9 cellular contexts compared by ENCODE assay signal in genomic region chr19:801030-801860, GRCh38. TPM values are rescaled to one million over a fixed set of nuclear protein-coding genes. Genes with fewer than 3 reads are reported as not detected.
A peak's percentile ranks its signal among the peaks of the same experiment; 100 is the strongest.
DNase-seq lines count a peak whose midpoint lies in the region; ATAC-seq and TF ChIP-seq lines count a peak whose summit lies in the region.
"Had no signal": no experiment of that assay in that cellular context is flagged by ENCODE, and none has a peak within 500 bp of the region (broad histone marks: within the 10 kb centered on the region; RNA-seq: fewer than 3 reads in every experiment).

No MANE protein-coding gene starts in this region.

- TF ChIP-seq POLR2A in vagina (IDR thresholded peaks at IDR 0.05) = no peak

- H3K4me1 ChIP-seq in vagina = peaks cover 61% of the 10 kb centered on the region

- no peaks in the 10 kb centered on the region for H3K27me3 Mint-ChIP-seq in IgD-negative memory B cell

- H3K27ac Mint-ChIP-seq in IgD-negative memory B cell = peak overlapping the region in 2 of 3 donors; percentile 50 to 51

- intact Hi-C loops in vagina (cut with DNase I) = loop anchor here (5.0 kb wide), 1 partner anchor 46 kb away; no protein-coding TSS in a partner anchor

- peak overlapping the region in 3 of 4 donors; percentile 52 to 84 (median 55) for H3K4me3 Mint-ChIP-seq in IgD-negative memory B cell

- peak overlapping the region; percentile 97 for H3K27ac ChIP-seq in vagina

- POLR2A ChIA-PET in AG04449 (lab: Yijun Ruan, JAX) = no interaction called here

- CTCF ChIA-PET in AG04449 (lab: Yijun Ruan, JAX) = interaction anchor here (0.7 to 2.9 kb wide), 3 partner anchors 10 to 32 kb away, joined by 3 to 17 read pairs (median 3); no protein-coding TSS in a partner anchor

- no peaks in the 10 kb centered on the region for H3K9me3 Mint-ChIP-seq in IgD-negative memory B cell

- DNase-seq in AG04449 (ENCODE audit: low read depth, low spot score) = no peak
- DNase-seq in cardiac fibroblast (ENCODE audit: low read depth in 2 of 2) = peak; percentile 58 to 85
- peak; percentile 40 to 41 for DNase-seq in lung microvascular endothelial cell (ENCODE audit: low read depth in 2 of 2)
- no peak for DNase-seq in vagina (ENCODE audit: extremely low spot score in 2 of 2)
- DNase-seq in GM19238 (ENCODE audit: insufficient read length, low spot score) = no peak
- DNase-seq in NCI-H1105 (lab: John Stamatoyannopoulos, UW) = no peak

- H3K4me3 ChIP-seq in AG04449 (ENCODE audit: low read depth, low read length) (peak overlapping the region; percentile 39), cardiac fibroblast (replicated peaks in 1 of 2; ENCODE audit: low read depth in 2 of 2, low read length in 2 of 2) (peak overlapping the region; percentile 34 to 44), vagina (peak overlapping the region; percentile 7 to 42)

- H3K4me1 Mint-ChIP-seq in IgD-negative memory B cell = peaks cover 22 to 28% (median 23%) of the 10 kb centered on the region in 3 donors

- H3K27me3 ChIP-seq in vagina = no peaks in the 10 kb centered on the region

- no peaks in the 10 kb centered on the region for H3K9me3 ChIP-seq in vagina

- TF ChIP-seq CTCF in AG04449 (IDR thresholded peaks at IDR 0.05; ENCODE audit: insufficient read depth, low read length, missing control alignments) (no peak), cardiac fibroblast (IDR thresholded peaks at IDR 0.05; ENCODE audit: low read depth, low read length) (no peak), vagina (IDR thresholded peaks at IDR 0.05) (no peak)

- ATAC-seq in HG02623 (IDR thresholded peaks at IDR 0.05; ENCODE audit: unreplicated experiment) = no peak

- H3K36me3 ChIP-seq in vagina = peaks cover 0 to 33% of the 10 kb centered on the region in 2 donors

- H3K36me3 Mint-ChIP-seq in IgD-negative memory B cell = no peaks in the 10 kb centered on the region

RNA-seq across cellular contexts. Expression of gene PTBP1, which starts 4.0 kb away (rescaled TPM):
- 163 TPM for polyA plus RNA-seq in IgD-negative memory B cell
- total RNA-seq in lung microvascular endothelial cell (113 and 124 TPM in 2 replicates), vagina (230 TPM)

RNA-seq across cellular contexts. Expression of gene PLPPR3, which starts 20.5 kb away (rescaled TPM):
- not detected for polyA plus RNA-seq in IgD-negative memory B cell
- total RNA-seq in lung microvascular endothelial cell = under 0.01 and 0.44 TPM in 2 replicates
- total RNA-seq in vagina = not detected
- total RNA-seq: subcutaneous adipose tissue had no signal

RNA-seq across cellular contexts. Expression of gene AZU1, which starts 26.4 kb away (rescaled TPM):
- polyA plus RNA-seq in IgD-negative memory B cell = not detected
- total RNA-seq in lung microvascular endothelial cell (not detected in 2 replicates), vagina (not detected)

RNA-seq across cellular contexts. Expression of gene PRTN3, which starts 39.6 kb away (rescaled TPM):
- not detected for polyA plus RNA-seq in IgD-negative memory B cell
- not detected in 2 replicates for total RNA-seq in lung microvascular endothelial cell
- total RNA-seq in vagina = not detected
- total RNA-seq: subcutaneous adipose tissue had no signal

RNA-seq across cellular contexts. Expression of gene MISP, which starts 50.3 kb away (rescaled TPM):
- not detected for polyA plus RNA-seq in IgD-negative memory B cell
- total RNA-seq in lung microvascular endothelial cell (under 0.01 TPM in 1 of 2 replicates, not detected in the other), vagina (0.49 TPM)
- total RNA-seq: subcutaneous adipose tissue had no signal

Comparison
In these comparisons a context has a peak if more than half of its experiments do, and no peak if none do; other contexts are left out.
1. DNase-seq: peak in cardiac fibroblast (2 of 2) and lung microvascular endothelial cell (2 of 2); none in AG04449 (single experiment), vagina (0 of 2), GM19238 (single experiment) and NCI-H1105 (single experiment).
2. Peak in every context shown above with its lines, with median percentiles within 50 percentile points of each other: H3K4me3 ChIP-seq.